Comparison of ENCODE assay signal across 8 cellular contexts in the genomic region with DNA sequence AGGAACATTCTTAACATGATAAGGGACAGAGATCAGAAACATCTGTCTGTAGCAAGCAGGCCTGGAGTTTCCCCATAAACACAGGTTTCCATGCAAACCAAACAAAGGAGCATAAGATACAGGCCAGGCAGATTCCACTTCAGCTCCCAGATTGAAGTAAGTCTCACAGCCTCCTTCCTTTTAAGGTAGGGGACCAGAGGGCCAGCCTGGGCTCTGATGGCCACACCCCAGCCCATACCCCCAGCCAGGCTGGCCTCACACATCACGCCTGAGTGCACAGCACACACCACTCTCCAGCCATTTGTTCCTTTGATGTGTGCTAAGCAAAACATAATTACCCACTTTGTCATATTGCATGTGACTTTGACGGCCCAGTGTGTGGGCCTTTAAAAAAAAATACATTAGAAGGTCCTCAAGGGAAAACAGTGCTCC.
DNase-seq lines count a peak whose midpoint lies in the region; ATAC-seq and TF ChIP-seq lines count a peak whose summit lies in the region.

No MANE protein-coding gene starts in this region.

- H3K27me3 Mint-ChIP-seq in osteocyte (ENCODE audit: unreplicated experiment), result no peaks in the 10 kb centered on the region

- peak; percentile 70 for DNase-seq in AG20443 (ENCODE audit: low spot score)
- peak; percentile 39 for DNase-seq in iPS-NIHi7 (ENCODE audit: extremely low spot score)
- DNase-seq in DMS 273 (lab: John Stamatoyannopoulos, UW; ENCODE audit: unreplicated experiment), result no peak
- DNase-seq in globus pallidus (ENCODE audit: low spot score), result no peak
- no peak for DNase-seq in tibial artery
- DNase-seq in osteocyte (ENCODE audit: extremely low spot score, unreplicated experiment), result no peak

- H3K4me1 ChIP-seq in tibial artery, result no peaks in the 10 kb centered on the region

- intact Hi-C loops in tibial artery (cut with DNase I; ENCODE audit: low total_unique reads), result no loop called here

- no peak overlapping the region for H3K4me3 Mint-ChIP-seq in osteocyte (ENCODE audit: unreplicated experiment)

- peaks cover 0 to 2% of the 10 kb centered on the region in 2 donors for H3K27me3 ChIP-seq in tibial artery

- H3K27ac ChIP-seq in tibial artery, result no peak overlapping the region

- no peak overlapping the region for H3K27ac Mint-ChIP-seq in osteocyte (ENCODE audit: unreplicated experiment)

- no peak overlapping the region for H3K4me3 ChIP-seq in tibial artery

- no peaks in the 10 kb centered on the region for H3K36me3 ChIP-seq in tibial artery

- H3K4me1 Mint-ChIP-seq in osteocyte (ENCODE audit: unreplicated experiment), result peaks cover 3% of the 10 kb centered on the region

- H3K9me3 ChIP-seq in tibial artery, result no peaks in the 10 kb centered on the region

- no peak for TF ChIP-seq CTCF in tibial artery (IDR thresholded peaks at IDR 0.05)
- TF ChIP-seq CTCF in osteocyte (IDR thresholded peaks at IDR 0.05), result no peak

- H3K36me3 Mint-ChIP-seq in osteocyte (ENCODE audit: unreplicated experiment), result no peaks in the 10 kb centered on the region

- peak; percentile 38 for ATAC-seq in HG02678 (IDR thresholded peaks at IDR 0.05; ENCODE audit: unreplicated experiment)
- ATAC-seq in SK-N-SH treated with all-trans-retinoic acid at 6 μM for 48 hours, result peak; percentile 87

- H3K9me3 Mint-ChIP-seq in osteocyte (ENCODE audit: unreplicated experiment), result no peaks in the 10 kb centered on the region

TF ChIP-seq in SK-N-SH treated with all-trans-retinoic acid at 6 μM for 48 hours, 23 proteins besides CTCF, POLR2A, EP300 and RAD21:
- TF ChIP-seq CSDC2 (CRISPR knock-in tag; IDR thresholded peaks at IDR 0.05), result no peak

Comparison
In these comparisons a context has a peak if more than half of its experiments do, and no peak if none do; other contexts are left out.
1. DNase-seq: peak in AG20443 (single experiment) and iPS-NIHi7 (single experiment); none in DMS 273 (single experiment), globus pallidus (single experiment), tibial artery (0 of 2) and osteocyte (single experiment).